In the genomic region with DNA sequence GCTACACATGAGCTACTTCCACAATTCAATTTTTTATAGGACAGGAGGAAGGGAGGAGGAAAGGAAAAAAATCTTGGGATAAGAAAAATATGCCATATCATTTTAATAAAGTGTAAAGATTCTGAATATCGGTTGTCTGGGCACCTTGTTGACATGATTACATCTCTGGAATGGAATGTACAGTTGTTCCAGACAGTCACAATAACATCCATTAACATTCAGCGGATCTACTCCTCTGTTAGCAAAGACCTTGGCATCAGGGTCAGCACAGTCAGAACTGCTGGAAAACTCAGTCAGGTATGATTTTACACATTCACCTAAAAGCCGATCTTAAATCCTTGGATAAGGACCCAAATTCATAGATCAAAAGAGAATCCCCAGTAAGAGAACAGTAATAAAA, we compare ENCODE assay signal across 27 cellular contexts.
"Had no signal": no experiment of that assay in that cellular context is flagged by ENCODE, and none has a peak within 500 bp of the region (broad histone marks: within the 10 kb centered on the region; RNA-seq: fewer than 3 reads in every experiment).

No MANE protein-coding gene starts in this region.

- H3K9ac ChIP-seq: neural progenitor cell had no signal

- H3K9me3 ChIP-seq: body of pancreas, esophagus squamous epithelium, right atrium auricular region, testis, transverse colon, uterus had no signal

- H3K27ac Mint-ChIP-seq: activated B cell treated with CpG ODN at 0.5 μM for 24 hours; activated CD8-positive, alpha-beta memory T cell treated with anti-CD3 and anti-CD28 coated beads, Interleukin-2, amount 10 ng/mL, durations not matched to agents 7 days and 5 days; activated CD8-positive, alpha-beta T cell treated with anti-CD3 and anti-CD28 coated beads, Interleukin-2, amount 10 ng/mL, durations not matched to agents 7 days and 5 days; activated naive CD4-positive, alpha-beta T cell treated with anti-CD3 and anti-CD28 coated beads, Interleukin-2, amount 50 U/mL, for 24 hours; activated naive CD8-positive, alpha-beta T cell treated with anti-CD3 and anti-CD28 coated beads, Interleukin-2, amount 50 U/mL, for 24 hours; activated T-helper 2 cell treated with anti-CD3 and anti-CD28 coated beads, Interferon-gamma antibody, Interleukin-2, Interleukin-4, amounts not matched to agents 10 μg/mL and 5 μg/mL and 100 μg/mL, durations not matched to agents 14 hours and 24 hours and 36 hours; endodermal cell; naive thymus-derived CD8-positive, alpha-beta T cell; neural progenitor cell; T-helper 2 cell treated with Interferon-gamma antibody and Interleukin-4, amounts not matched to agents 5 μg/mL and 100 μg/mL, for 36 hours had no signal

- H2AFZ ChIP-seq: neural progenitor cell had no signal

- H3K4me1 ChIP-seq: body of pancreas, esophagus squamous epithelium, neural progenitor cell, right atrium auricular region, testis, transverse colon, uterus had no signal

- H3K9me3 Mint-ChIP-seq: activated B cell treated with CpG ODN at 0.5 μM for 24 hours; activated naive CD4-positive, alpha-beta T cell treated with anti-CD3 and anti-CD28 coated beads, Interleukin-2, amount 50 U/mL, for 24 hours; activated naive CD8-positive, alpha-beta T cell treated with anti-CD3 and anti-CD28 coated beads, Interleukin-2, amount 50 U/mL, for 24 hours; activated T-helper 2 cell treated with anti-CD3 and anti-CD28 coated beads, Interferon-gamma antibody, Interleukin-2, Interleukin-4, amounts not matched to agents 10 μg/mL and 5 μg/mL and 100 μg/mL, durations not matched to agents 14 hours and 24 hours and 36 hours; naive thymus-derived CD8-positive, alpha-beta T cell; neural progenitor cell; T-helper 2 cell treated with Interferon-gamma antibody and Interleukin-4, amounts not matched to agents 5 μg/mL and 100 μg/mL, for 36 hours had no signal

- H3K4me3 Mint-ChIP-seq: activated B cell treated with CpG ODN at 0.5 μM for 24 hours; activated CD8-positive, alpha-beta memory T cell treated with anti-CD3 and anti-CD28 coated beads, Interleukin-2, amount 10 ng/mL, durations not matched to agents 7 days and 5 days; activated CD8-positive, alpha-beta T cell treated with anti-CD3 and anti-CD28 coated beads, Interleukin-2, amount 10 ng/mL, durations not matched to agents 7 days and 5 days; activated naive CD4-positive, alpha-beta T cell treated with anti-CD3 and anti-CD28 coated beads, Interleukin-2, amount 50 U/mL, for 24 hours; activated naive CD8-positive, alpha-beta T cell treated with anti-CD3 and anti-CD28 coated beads, Interleukin-2, amount 50 U/mL, for 24 hours; endodermal cell; naive thymus-derived CD8-positive, alpha-beta T cell; neural progenitor cell; T-helper 2 cell treated with Interferon-gamma antibody and Interleukin-4, amounts not matched to agents 5 μg/mL and 100 μg/mL, for 36 hours had no signal

- H3K27ac ChIP-seq: body of pancreas, epithelial cell of prostate, esophagus squamous epithelium, neural progenitor cell, right atrium auricular region, testis, transverse colon, uterus had no signal

- H3K4me3 ChIP-seq: body of pancreas, esophagus squamous epithelium, neural progenitor cell, right atrium auricular region, testis, transverse colon, uterus had no signal

- H3K27me3 ChIP-seq: body of pancreas, esophagus squamous epithelium, neural progenitor cell, right atrium auricular region, testis, transverse colon had no signal

- H3K4me2 ChIP-seq: neural progenitor cell had no signal

- H3K36me3 ChIP-seq: esophagus squamous epithelium, neural progenitor cell, right atrium auricular region, transverse colon, uterus had no signal

- DNase-seq: activated B cell treated with CpG ODN at 0.5 μM for 24 hours; activated CD8-positive, alpha-beta memory T cell treated with anti-CD3 and anti-CD28 coated beads, Interleukin-2, amount 10 ng/mL, durations not matched to agents 7 days and 5 days; activated CD8-positive, alpha-beta T cell treated with anti-CD3 and anti-CD28 coated beads, Interleukin-2, amount 10 ng/mL, durations not matched to agents 7 days and 5 days; activated naive CD8-positive, alpha-beta T cell treated with anti-CD3 and anti-CD28 coated beads, Interleukin-2, amount 50 U/mL, for 24 hours; activated T-cell treated with anti-CD3 and anti-CD28 coated beads, Interleukin-2, amount 50 U/mL, for 48 hours; anterior cingulate cortex; body of pancreas; cortex of kidney; endodermal cell; esophagus squamous epithelium; foreskin melanocyte; islet precursor cell; left cardiac atrium; left ventricle myocardium superior; naive thymus-derived CD8-positive, alpha-beta T cell; stimulated activated CD4-positive, alpha-beta T cell treated with anti-CD3 and anti-CD28 coated beads, Interleukin-2, amount 100 ng/mL, for 48 hours; stimulated activated naive CD8-positive, alpha-beta T cell treated with anti-CD3 and anti-CD28 coated beads, Interleukin-15, Interleukin-2, amounts not matched to agents 100 U/mL and 50 U/mL, for 24 hours; T-helper 1 cell; testis; transverse colon; uterus had no signal

- H3K36me3 Mint-ChIP-seq: activated CD8-positive, alpha-beta memory T cell treated with anti-CD3 and anti-CD28 coated beads, Interleukin-2, amount 10 ng/mL, durations not matched to agents 7 days and 5 days; activated naive CD4-positive, alpha-beta T cell treated with anti-CD3 and anti-CD28 coated beads, Interleukin-2, amount 50 U/mL, for 24 hours; naive thymus-derived CD8-positive, alpha-beta T cell; neural progenitor cell had no signal

- ATAC-seq: activated CD8-positive, alpha-beta memory T cell treated with anti-CD3 and anti-CD28 coated beads, Interleukin-2, amount 10 ng/mL, durations not matched to agents 7 days and 5 days; activated CD8-positive, alpha-beta T cell treated with anti-CD3 and anti-CD28 coated beads, Interleukin-2, amount 10 ng/mL, durations not matched to agents 7 days and 5 days; activated naive CD8-positive, alpha-beta T cell treated with anti-CD3 and anti-CD28 coated beads, Interleukin-2, amount 50 U/mL, for 24 hours; body of pancreas; left cardiac atrium; left ventricle myocardium superior; naive thymus-derived CD8-positive, alpha-beta T cell; stimulated activated naive CD8-positive, alpha-beta T cell treated with anti-CD3 and anti-CD28 coated beads, Interleukin-15, Interleukin-2, amounts not matched to agents 100 U/mL and 50 U/mL, for 24 hours had no signal

- H3K4me1 Mint-ChIP-seq: activated B cell treated with CpG ODN at 0.5 μM for 24 hours; activated CD8-positive, alpha-beta memory T cell treated with anti-CD3 and anti-CD28 coated beads, Interleukin-2, amount 10 ng/mL, durations not matched to agents 7 days and 5 days; activated naive CD4-positive, alpha-beta T cell treated with anti-CD3 and anti-CD28 coated beads, Interleukin-2, amount 50 U/mL, for 24 hours; activated naive CD8-positive, alpha-beta T cell treated with anti-CD3 and anti-CD28 coated beads, Interleukin-2, amount 50 U/mL, for 24 hours; endodermal cell; naive thymus-derived CD8-positive, alpha-beta T cell; neural progenitor cell had no signal
